ENCODE assay signal across 1 cellular context in genomic region chr7:48074231-48074654, GRCh38.
TF ChIP-seq lines count a peak whose summit lies in the region.

No MANE protein-coding gene starts in this region.

TF ChIP-seq in GM23338, 12 proteins besides CTCF, POLR2A, EP300 and RAD21 (continued from another document):
- TF ChIP-seq, protein P1, sequence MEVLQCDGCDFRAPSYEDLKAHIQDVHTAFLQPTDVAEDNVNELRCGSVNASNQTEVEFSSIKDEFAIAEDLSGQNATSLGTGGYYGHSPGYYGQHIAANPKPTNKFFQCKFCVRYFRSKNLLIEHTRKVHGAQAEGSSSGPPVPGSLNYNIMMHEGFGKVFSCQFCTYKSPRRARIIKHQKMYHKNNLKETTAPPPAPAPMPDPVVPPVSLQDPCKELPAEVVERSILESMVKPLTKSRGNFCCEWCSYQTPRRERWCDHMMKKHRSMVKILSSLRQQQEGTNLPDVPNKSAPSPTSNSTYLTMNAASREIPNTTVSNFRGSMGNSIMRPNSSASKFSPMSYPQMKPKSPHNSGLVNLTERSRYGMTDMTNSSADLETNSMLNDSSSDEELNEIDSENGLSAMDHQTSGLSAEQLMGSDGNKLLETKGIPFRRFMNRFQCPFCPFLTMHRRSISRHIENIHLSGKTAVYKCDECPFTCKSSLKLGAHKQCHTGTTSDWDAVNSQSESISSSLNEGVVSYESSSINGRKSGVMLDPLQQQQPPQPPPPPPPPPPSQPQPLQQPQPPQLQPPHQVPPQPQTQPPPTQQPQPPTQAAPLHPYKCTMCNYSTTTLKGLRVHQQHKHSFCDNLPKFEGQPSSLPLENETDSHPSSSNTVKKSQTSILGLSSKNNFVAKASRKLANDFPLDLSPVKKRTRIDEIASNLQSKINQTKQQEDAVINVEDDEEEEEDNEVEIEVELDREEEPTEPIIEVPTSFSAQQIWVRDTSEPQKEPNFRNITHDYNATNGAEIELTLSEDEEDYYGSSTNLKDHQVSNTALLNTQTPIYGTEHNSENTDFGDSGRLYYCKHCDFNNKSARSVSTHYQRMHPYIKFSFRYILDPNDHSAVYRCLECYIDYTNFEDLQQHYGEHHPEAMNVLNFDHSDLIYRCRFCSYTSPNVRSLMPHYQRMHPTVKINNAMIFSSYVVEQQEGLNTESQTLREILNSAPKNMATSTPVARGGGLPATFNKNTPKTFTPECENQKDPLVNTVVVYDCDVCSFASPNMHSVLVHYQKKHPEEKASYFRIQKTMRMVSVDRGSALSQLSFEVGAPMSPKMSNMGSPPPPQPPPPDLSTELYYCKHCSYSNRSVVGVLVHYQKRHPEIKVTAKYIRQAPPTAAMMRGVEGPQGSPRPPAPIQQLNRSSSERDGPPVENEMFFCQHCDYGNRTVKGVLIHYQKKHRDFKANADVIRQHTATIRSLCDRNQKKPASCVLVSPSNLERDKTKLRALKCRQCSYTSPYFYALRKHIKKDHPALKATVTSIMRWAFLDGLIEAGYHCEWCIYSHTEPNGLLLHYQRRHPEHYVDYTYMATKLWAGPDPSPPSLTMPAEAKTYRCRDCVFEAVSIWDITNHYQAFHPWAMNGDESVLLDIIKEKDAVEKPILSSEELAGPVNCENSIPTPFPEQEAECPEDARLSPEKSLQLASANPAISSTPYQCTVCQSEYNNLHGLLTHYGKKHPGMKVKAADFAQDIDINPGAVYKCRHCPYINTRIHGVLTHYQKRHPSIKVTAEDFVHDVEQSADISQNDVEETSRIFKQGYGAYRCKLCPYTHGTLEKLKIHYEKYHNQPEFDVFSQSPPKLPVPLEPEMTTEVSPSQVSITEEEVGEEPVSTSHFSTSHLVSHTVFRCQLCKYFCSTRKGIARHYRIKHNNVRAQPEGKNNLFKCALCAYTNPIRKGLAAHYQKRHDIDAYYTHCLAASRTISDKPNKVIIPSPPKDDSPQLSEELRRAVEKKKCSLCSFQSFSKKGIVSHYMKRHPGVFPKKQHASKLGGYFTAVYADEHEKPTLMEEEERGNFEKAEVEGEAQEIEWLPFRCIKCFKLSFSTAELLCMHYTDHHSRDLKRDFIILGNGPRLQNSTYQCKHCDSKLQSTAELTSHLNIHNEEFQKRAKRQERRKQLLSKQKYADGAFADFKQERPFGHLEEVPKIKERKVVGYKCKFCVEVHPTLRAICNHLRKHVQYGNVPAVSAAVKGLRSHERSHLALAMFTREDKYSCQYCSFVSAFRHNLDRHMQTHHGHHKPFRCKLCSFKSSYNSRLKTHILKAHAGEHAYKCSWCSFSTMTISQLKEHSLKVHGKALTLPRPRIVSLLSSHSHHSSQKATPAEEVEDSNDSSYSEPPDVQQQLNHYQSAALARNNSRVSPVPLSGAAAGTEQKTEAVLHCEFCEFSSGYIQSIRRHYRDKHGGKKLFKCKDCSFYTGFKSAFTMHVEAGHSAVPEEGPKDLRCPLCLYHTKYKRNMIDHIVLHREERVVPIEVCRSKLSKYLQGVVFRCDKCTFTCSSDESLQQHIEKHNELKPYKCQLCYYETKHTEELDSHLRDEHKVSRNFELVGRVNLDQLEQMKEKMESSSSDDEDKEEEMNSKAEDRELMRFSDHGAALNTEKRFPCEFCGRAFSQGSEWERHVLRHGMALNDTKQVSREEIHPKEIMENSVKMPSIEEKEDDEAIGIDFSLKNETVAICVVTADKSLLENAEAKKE (CRISPR knock-in tag; IDR thresholded peaks at IDR 0.05), result no peak
- TF ChIP-seq JUNB (IDR thresholded peaks at IDR 0.05; ENCODE audit: unreplicated experiment) (no peak), ZNF114 (CRISPR knock-in tag; IDR thresholded peaks at IDR 0.05) (no peak), EZH2 (IDR thresholded peaks at IDR 0.05; ENCODE audit: low read depth, unreplicated experiment) (no peak), STAT1 (IDR thresholded peaks at IDR 0.05; ENCODE audit: unreplicated experiment) (no peak), EZH2phosphoT487 (IDR thresholded peaks at IDR 0.05; ENCODE audit: unreplicated experiment) (no peak), NANOG (IDR thresholded peaks at IDR 0.05; ENCODE audit: borderline replicate concordance) (no peak)
- TF ChIP-seq, protein P2, sequence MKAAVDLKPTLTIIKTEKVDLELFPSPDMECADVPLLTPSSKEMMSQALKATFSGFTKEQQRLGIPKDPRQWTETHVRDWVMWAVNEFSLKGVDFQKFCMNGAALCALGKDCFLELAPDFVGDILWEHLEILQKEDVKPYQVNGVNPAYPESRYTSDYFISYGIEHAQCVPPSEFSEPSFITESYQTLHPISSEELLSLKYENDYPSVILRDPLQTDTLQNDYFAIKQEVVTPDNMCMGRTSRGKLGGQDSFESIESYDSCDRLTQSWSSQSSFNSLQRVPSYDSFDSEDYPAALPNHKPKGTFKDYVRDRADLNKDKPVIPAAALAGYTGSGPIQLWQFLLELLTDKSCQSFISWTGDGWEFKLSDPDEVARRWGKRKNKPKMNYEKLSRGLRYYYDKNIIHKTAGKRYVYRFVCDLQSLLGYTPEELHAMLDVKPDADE (IDR thresholded peaks at IDR 0.05), result no peak
TF ChIP-seq in GM23338: peak in this region for 0.
